In genomic region chr12:104966677-104967076, GRCh38 we compare ENCODE assay signal across 1 cellular context.
TF ChIP-seq lines count a peak whose summit lies in the region.

No MANE protein-coding gene starts in this region.

TF ChIP-seq in GM12878, 131 proteins besides CTCF, POLR2A, EP300 and RAD21 (continued from another document):
- TF ChIP-seq IRF4 (IDR thresholded peaks at IDR 0.05; ENCODE audit: low read depth, low read length) (peak; percentile 45; the same call in 1 of the 2 replicates), NFIC (IDR thresholded peaks at IDR 0.05; ENCODE audit: low read depth, low read length) (peak; percentile 70), ATF2 (IDR thresholded peaks at IDR 0.05; ENCODE audit: low read length) (peak; percentile 64; the same call in 1 of the 2 replicates), CBX5 (IDR thresholded peaks at IDR 0.05; ENCODE audit: low read depth) (0 out of 2 replicates have a peak, but pooled peaks have one; percentile 33), JUND (IDR thresholded peaks at IDR 0.05; ENCODE audit: low read depth, low read length) (no peak), ZNF384 (IDR thresholded peaks at IDR 0.05; ENCODE audit: borderline replicate concordance, low read depth, low read length) (peak; percentile 96), FOXM1 (IDR thresholded peaks at IDR 0.05; ENCODE audit: low read depth, low read length) (0 out of 2 replicates have a peak, but pooled peaks have one; percentile 16), STAT1 (conservative IDR thresholded peaks at IDR 0.05) (no peak), BCL3 (IDR thresholded peaks at IDR 0.05; ENCODE audit: borderline replicate concordance, insufficient read depth, low read depth, low read length, poor library complexity, severe bottlenecking) (peak; percentile 58), ZBED1 (IDR thresholded peaks at IDR 0.05; ENCODE audit: borderline replicate concordance) (no peak), STAT3 (IDR thresholded peaks at IDR 0.05; ENCODE audit: low read depth, low read length) (no peak; the same call in 1 of the 2 replicates), CHD1 (IDR thresholded peaks at IDR 0.05; ENCODE audit: low read depth, low read length) (no peak), SREBF2 (IDR thresholded peaks at IDR 0.05; ENCODE audit: low read length) (no peak), MTA3 (IDR thresholded peaks at IDR 0.05; ENCODE audit: borderline replicate concordance, low read length) (peak; percentile 76; the same call in 1 of the 2 replicates), MEF2B (IDR thresholded peaks at IDR 0.05; ENCODE audit: partially characterized antibody, poor library complexity, severe bottlenecking) (peak; percentile 92), TARDBP (IDR thresholded peaks at IDR 0.05; ENCODE audit: borderline replicate concordance) (no peak), ATF7 (IDR thresholded peaks at IDR 0.05; ENCODE audit: low read depth) (peak; percentile 43; the same call in 1 of the 2 replicates), POU2F2 (IDR thresholded peaks at IDR 0.05; ENCODE audit: borderline replicate concordance, low read depth, low read length) (peak; percentile 60; the same call in 1 of the 3 replicates)
- TF ChIP-seq, protein P1, sequence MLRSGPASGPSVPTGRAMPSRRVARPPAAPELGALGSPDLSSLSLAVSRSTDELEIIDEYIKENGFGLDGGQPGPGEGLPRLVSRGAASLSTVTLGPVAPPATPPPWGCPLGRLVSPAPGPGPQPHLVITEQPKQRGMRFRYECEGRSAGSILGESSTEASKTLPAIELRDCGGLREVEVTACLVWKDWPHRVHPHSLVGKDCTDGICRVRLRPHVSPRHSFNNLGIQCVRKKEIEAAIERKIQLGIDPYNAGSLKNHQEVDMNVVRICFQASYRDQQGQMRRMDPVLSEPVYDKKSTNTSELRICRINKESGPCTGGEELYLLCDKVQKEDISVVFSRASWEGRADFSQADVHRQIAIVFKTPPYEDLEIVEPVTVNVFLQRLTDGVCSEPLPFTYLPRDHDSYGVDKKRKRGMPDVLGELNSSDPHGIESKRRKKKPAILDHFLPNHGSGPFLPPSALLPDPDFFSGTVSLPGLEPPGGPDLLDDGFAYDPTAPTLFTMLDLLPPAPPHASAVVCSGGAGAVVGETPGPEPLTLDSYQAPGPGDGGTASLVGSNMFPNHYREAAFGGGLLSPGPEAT (IDR thresholded peaks at IDR 0.05; ENCODE audit: low read depth), result peak; percentile 47; the same call in 1 of the 2 replicates
- TF ChIP-seq, protein P2, sequence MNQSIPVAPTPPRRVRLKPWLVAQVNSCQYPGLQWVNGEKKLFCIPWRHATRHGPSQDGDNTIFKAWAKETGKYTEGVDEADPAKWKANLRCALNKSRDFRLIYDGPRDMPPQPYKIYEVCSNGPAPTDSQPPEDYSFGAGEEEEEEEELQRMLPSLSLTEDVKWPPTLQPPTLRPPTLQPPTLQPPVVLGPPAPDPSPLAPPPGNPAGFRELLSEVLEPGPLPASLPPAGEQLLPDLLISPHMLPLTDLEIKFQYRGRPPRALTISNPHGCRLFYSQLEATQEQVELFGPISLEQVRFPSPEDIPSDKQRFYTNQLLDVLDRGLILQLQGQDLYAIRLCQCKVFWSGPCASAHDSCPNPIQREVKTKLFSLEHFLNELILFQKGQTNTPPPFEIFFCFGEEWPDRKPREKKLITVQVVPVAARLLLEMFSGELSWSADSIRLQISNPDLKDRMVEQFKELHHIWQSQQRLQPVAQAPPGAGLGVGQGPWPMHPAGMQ (IDR thresholded peaks at IDR 0.05; ENCODE audit: borderline replicate concordance), result no peak
- TF ChIP-seq, protein P3, sequence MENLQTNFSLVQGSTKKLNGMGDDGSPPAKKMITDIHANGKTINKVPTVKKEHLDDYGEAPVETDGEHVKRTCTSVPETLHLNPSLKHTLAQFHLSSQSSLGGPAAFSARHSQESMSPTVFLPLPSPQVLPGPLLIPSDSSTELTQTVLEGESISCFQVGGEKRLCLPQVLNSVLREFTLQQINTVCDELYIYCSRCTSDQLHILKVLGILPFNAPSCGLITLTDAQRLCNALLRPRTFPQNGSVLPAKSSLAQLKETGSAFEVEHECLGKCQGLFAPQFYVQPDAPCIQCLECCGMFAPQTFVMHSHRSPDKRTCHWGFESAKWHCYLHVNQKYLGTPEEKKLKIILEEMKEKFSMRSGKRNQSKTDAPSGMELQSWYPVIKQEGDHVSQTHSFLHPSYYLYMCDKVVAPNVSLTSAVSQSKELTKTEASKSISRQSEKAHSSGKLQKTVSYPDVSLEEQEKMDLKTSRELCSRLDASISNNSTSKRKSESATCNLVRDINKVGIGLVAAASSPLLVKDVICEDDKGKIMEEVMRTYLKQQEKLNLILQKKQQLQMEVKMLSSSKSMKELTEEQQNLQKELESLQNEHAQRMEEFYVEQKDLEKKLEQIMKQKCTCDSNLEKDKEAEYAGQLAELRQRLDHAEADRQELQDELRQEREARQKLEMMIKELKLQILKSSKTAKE (IDR thresholded peaks at IDR 0.05; ENCODE audit: low read depth, poor library complexity, severe bottlenecking), result peak; percentile 39
- TF ChIP-seq, protein P4, sequence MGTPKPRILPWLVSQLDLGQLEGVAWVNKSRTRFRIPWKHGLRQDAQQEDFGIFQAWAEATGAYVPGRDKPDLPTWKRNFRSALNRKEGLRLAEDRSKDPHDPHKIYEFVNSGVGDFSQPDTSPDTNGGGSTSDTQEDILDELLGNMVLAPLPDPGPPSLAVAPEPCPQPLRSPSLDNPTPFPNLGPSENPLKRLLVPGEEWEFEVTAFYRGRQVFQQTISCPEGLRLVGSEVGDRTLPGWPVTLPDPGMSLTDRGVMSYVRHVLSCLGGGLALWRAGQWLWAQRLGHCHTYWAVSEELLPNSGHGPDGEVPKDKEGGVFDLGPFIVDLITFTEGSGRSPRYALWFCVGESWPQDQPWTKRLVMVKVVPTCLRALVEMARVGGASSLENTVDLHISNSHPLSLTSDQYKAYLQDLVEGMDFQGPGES (IDR thresholded peaks at IDR 0.05), result no peak
- TF ChIP-seq, protein P5, sequence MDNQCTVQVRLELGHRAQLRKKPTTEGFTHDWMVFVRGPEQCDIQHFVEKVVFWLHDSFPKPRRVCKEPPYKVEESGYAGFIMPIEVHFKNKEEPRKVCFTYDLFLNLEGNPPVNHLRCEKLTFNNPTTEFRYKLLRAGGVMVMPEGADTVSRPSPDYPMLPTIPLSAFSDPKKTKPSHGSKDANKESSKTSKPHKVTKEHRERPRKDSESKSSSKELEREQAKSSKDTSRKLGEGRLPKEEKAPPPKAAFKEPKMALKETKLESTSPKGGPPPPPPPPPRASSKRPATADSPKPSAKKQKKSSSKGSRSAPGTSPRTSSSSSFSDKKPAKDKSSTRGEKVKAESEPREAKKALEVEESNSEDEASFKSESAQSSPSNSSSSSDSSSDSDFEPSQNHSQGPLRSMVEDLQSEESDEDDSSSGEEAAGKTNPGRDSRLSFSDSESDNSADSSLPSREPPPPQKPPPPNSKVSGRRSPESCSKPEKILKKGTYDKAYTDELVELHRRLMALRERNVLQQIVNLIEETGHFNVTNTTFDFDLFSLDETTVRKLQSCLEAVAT (IDR thresholded peaks at IDR 0.05), result 0 out of 2 replicates have a peak, but pooled peaks have one; percentile 32
